ENCODE assay signal across 2 cellular contexts in the genomic region with DNA sequence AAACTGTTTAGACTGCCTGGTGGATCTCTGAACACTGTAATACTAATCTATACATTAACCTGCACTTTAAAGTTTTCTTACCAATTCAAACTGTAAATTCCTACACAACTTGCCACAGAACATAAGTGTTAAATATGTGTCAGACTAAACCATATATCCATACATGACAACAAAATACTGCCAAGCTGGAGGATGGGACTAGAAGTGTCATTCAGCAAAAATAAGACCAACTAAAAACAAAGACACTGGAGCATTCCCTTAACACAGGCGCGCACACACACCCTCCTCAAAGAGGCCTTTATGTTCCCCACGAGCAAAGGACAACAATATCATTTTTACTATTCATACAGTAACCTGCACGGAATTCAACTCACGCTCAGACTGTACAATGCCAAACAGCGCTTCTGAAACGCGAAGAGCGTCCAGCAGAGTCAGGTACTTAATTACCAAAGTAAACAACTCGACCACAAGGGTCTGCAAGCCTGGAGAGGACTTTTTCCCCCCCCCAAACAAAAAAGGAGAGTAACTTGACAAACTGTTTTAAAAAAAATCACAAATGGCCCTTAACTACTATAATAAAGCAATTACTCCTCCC.
TF ChIP-seq lines count a peak whose summit lies in the region.

No MANE protein-coding gene starts in this region.

TF ChIP-seq in H1, 55 proteins besides CTCF, POLR2A, EP300 and RAD21 (continued from another document):
- no peak for TF ChIP-seq NRF1 (IDR thresholded peaks at IDR 0.05; ENCODE audit: low read depth, low read length)
- TF ChIP-seq, protein P1, sequence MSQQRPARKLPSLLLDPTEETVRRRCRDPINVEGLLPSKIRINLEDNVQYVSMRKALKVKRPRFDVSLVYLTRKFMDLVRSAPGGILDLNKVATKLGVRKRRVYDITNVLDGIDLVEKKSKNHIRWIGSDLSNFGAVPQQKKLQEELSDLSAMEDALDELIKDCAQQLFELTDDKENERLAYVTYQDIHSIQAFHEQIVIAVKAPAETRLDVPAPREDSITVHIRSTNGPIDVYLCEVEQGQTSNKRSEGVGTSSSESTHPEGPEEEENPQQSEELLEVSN (IDR thresholded peaks at IDR 0.05), result no peak
- no peak for TF ChIP-seq CTBP2 (IDR thresholded peaks at IDR 0.05; ENCODE audit: borderline replicate concordance, insufficient read depth, insufficient read length, low read length)
- no peak for TF ChIP-seq BACH1 (IDR thresholded peaks at IDR 0.05; ENCODE audit: low read length)
- TF ChIP-seq EZH2 (IDR thresholded peaks at IDR 0.05; ENCODE audit: low read depth, low read length, severe bottlenecking), result no peak
- no peak for TF ChIP-seq BRCA1 (IDR thresholded peaks at IDR 0.05; ENCODE audit: low read depth, low read length)
- no peak for TF ChIP-seq SIRT6 (IDR thresholded peaks at IDR 0.05; ENCODE audit: low read length)
- no peak for TF ChIP-seq SP2 (IDR thresholded peaks at IDR 0.05; ENCODE audit: low read length)

TF ChIP-seq in neural cell, 6 proteins besides CTCF, POLR2A, EP300 and RAD21:
- no peak for TF ChIP-seq POLR2AphosphoS5 (IDR thresholded peaks at IDR 0.05)
- TF ChIP-seq EZH2 (IDR thresholded peaks at IDR 0.05; ENCODE audit: borderline replicate concordance, insufficient read depth, low read length, poor library complexity, severe bottlenecking), result no peak
- TF ChIP-seq MXI1 (conservative IDR thresholded peaks at IDR 0.05; ENCODE audit: poor library complexity, severe bottlenecking), result no peak
- TF ChIP-seq TAF1 (IDR thresholded peaks at IDR 0.05; ENCODE audit: low read depth), result no peak
- TF ChIP-seq, protein P2, sequence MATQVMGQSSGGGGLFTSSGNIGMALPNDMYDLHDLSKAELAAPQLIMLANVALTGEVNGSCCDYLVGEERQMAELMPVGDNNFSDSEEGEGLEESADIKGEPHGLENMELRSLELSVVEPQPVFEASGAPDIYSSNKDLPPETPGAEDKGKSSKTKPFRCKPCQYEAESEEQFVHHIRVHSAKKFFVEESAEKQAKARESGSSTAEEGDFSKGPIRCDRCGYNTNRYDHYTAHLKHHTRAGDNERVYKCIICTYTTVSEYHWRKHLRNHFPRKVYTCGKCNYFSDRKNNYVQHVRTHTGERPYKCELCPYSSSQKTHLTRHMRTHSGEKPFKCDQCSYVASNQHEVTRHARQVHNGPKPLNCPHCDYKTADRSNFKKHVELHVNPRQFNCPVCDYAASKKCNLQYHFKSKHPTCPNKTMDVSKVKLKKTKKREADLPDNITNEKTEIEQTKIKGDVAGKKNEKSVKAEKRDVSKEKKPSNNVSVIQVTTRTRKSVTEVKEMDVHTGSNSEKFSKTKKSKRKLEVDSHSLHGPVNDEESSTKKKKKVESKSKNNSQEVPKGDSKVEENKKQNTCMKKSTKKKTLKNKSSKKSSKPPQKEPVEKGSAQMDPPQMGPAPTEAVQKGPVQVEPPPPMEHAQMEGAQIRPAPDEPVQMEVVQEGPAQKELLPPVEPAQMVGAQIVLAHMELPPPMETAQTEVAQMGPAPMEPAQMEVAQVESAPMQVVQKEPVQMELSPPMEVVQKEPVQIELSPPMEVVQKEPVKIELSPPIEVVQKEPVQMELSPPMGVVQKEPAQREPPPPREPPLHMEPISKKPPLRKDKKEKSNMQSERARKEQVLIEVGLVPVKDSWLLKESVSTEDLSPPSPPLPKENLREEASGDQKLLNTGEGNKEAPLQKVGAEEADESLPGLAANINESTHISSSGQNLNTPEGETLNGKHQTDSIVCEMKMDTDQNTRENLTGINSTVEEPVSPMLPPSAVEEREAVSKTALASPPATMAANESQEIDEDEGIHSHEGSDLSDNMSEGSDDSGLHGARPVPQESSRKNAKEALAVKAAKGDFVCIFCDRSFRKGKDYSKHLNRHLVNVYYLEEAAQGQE (IDR thresholded peaks at IDR 0.05; ENCODE audit: borderline replicate concordance), result no peak
- no peak for TF ChIP-seq SMC3 (conservative IDR thresholded peaks at IDR 0.05; ENCODE audit: poor library complexity)
